ENCODE assay signal across 17 cellular contexts in the genomic region with DNA sequence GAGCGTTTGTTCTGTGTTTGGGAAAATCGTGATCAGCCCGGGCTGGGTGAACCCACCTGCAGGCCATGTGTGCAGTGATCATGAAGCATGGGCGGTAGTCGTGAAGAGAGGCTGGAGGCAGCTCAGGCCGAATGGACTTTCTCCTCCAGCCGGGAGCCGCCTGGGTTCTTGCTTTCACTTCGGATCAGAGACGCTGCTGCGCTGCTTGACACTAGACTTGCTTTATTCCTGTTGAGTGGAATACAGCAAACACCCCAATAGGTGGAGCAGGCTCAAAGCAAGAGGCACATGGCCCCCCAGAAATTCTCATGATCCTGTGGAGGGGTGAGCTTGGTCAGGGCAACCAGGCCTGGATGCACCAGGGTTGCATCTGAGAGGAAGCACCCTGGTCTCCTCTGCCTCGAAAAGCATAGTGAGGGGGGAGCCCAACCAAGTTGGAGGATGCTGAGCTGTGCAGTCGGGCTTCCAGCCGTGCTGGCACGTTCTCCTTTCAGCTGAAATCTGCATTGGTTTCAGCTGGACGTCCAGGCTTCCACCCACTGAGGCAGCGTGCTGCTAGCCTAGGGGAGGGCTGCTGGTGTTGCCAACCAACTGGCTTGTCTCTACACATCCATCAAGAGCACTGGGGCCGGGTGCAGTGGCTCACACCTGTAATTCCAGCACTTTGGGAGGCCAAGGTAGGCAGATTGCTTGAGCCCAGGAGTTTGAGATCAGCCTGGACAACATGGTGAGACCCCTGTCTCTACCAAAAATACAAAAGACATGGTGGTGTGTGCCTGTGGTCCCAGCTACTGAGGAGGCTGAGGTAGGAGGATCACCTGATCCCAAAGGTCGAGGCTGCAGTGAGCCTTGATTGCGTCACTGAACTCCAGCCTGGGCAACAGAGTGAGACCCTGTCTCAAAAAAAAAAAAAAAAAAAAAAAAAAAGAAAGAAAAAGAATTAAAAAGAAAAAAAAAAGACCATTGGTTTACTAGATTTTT. TPM values are rescaled to one million over a fixed set of nuclear protein-coding genes. Genes with fewer than 3 reads are reported as not detected.
A peak's percentile ranks its signal among the peaks of the same experiment; 100 is the strongest.
DNase-seq lines count a peak whose midpoint lies in the region; ATAC-seq, FAIRE-seq and TF ChIP-seq lines count a peak whose summit lies in the region.
"Had no signal": no experiment of that assay in that cellular context is flagged by ENCODE, and none has a peak within 500 bp of the region (broad histone marks: within the 10 kb centered on the region; RNA-seq: fewer than 3 reads in every experiment).

No MANE protein-coding gene starts in this region.

- no peaks in the 10 kb centered on the region for H3K9me3 Mint-ChIP-seq in IgD-negative memory B cell
- H3K9me3 Mint-ChIP-seq: activated naive CD4-positive, alpha-beta T cell treated with anti-CD3 and anti-CD28 coated beads for 36 hours had no signal

- peak overlapping the region in 2 of 4 donors; percentile 21 to 79 for H3K4me3 Mint-ChIP-seq in IgD-negative memory B cell
- H3K4me3 Mint-ChIP-seq: activated naive CD4-positive, alpha-beta T cell treated with anti-CD3 and anti-CD28 coated beads for 36 hours had no signal

- peak; percentile 60 for DNase-seq in Right ventricle myocardium superior
- DNase-seq in Right ventricle myocardium inferior (ENCODE audit: missing footprints): no peak
- DNase-seq in NCI-H2107 (lab: John Stamatoyannopoulos, UW): no peak
- DNase-seq in erythroblast (lab: John Stamatoyannopoulos, UW): no peak
- no peak for DNase-seq in NCI-H146 treated with DMSO at 0.1 percent for 48 hours (lab: John Stamatoyannopoulos, UW; ENCODE audit: unreplicated experiment)
- DNase-seq in H54 (ENCODE audit: insufficient read length, low spot score): no peak
- DNase-seq: activated CD8-positive, alpha-beta memory T cell treated with anti-CD3 and anti-CD28 coated beads for 24 hours; activated naive CD4-positive, alpha-beta T cell treated with anti-CD3 and anti-CD28 coated beads for 36 hours; BE2C; gastrocnemius medialis; NCI-H1694; NCI-H526; T-helper 9 cell had no signal

- peak overlapping the region; percentile 50 for H3K4me3 ChIP-seq in duodenal mucosa (ENCODE audit: low read depth in 1 of 2, low read length in 2 of 2)
- H3K4me3 ChIP-seq: gastrocnemius medialis had no signal

- FAIRE-seq in H54 (lab: Jason Lieb, UNC): no peak
- FAIRE-seq: bronchial epithelial cell, endometrium had no signal

- H3K4me1 ChIP-seq in duodenal mucosa (ENCODE audit: control insufficient read depth in 1 of 2, insufficient read depth in 2 of 2, low read length in 2 of 2): peaks cover 26 to 41% of the 10 kb centered on the region in 2 donors

- peaks cover 31 to 53% (median 45%) of the 10 kb centered on the region in 3 donors for H3K4me1 Mint-ChIP-seq in IgD-negative memory B cell

- no peaks in the 10 kb centered on the region for H3K36me3 Mint-ChIP-seq in IgD-negative memory B cell

- H3K9me3 ChIP-seq in duodenal mucosa (ENCODE audit: control insufficient read depth in 1 of 2, low read length in 2 of 2): no peaks in the 10 kb centered on the region
- H3K9me3 ChIP-seq: BE2C, gastrocnemius medialis had no signal

- peaks cover 5 to 6% of the 10 kb centered on the region in 2 donors for H3K27me3 ChIP-seq in duodenal mucosa (ENCODE audit: control insufficient read depth in 1 of 2, insufficient read depth in 2 of 2, low read length in 2 of 2)
- H3K27me3 ChIP-seq: BE2C had no signal

- H3K27me3 Mint-ChIP-seq in IgD-negative memory B cell: no peaks in the 10 kb centered on the region

- TF ChIP-seq POLR2A in erythroblast (IDR thresholded peaks at IDR 0.05; ENCODE audit: low read length) (no peak), H54 (IDR thresholded peaks at IDR 0.05; ENCODE audit: low read depth, low read length) (no peak)

- ATAC-seq in Right ventricle myocardium superior (ENCODE audit: poor library complexity): no peak
- no peak for ATAC-seq in Right ventricle myocardium inferior
- ATAC-seq: gastrocnemius medialis had no signal

- H3K27ac Mint-ChIP-seq in IgD-negative memory B cell: peak overlapping the region in 2 of 3 donors; percentile 85 to 92
- H3K27ac Mint-ChIP-seq: activated naive CD4-positive, alpha-beta T cell treated with anti-CD3 and anti-CD28 coated beads for 36 hours had no signal

- no peaks in the 10 kb centered on the region for H3K36me3 ChIP-seq in duodenal mucosa (ENCODE audit: control insufficient read depth in 1 of 2, insufficient read depth in 2 of 2, low read length in 2 of 2)
- H3K36me3 ChIP-seq: BE2C, gastrocnemius medialis had no signal

- intact Hi-C loops in Right ventricle myocardium superior (cut with DNase I): no loop called here
- intact Hi-C loops in Right ventricle myocardium inferior (cut with DNase I): loop anchor here (5.0 kb wide), 1 partner anchor 36 kb away; no protein-coding TSS in a partner anchor

- no peak overlapping the region for H3K9ac ChIP-seq in duodenal mucosa (ENCODE audit: low read depth in 1 of 2, low read length in 2 of 2)

- no peak overlapping the region for H3K27ac ChIP-seq in duodenal mucosa (ENCODE audit: low read depth, low read length)
- H3K27ac ChIP-seq: gastrocnemius medialis had no signal

RNA-seq across cellular contexts. Expression of a gene that starts 2.8 kb away (rescaled TPM):
- 2.4 TPM for total RNA-seq in Right ventricle myocardium superior
- total RNA-seq in Right ventricle myocardium inferior: 3.1 TPM
- polyA plus RNA-seq in IgD-negative memory B cell: 18.9 TPM
- total RNA-seq: bronchial epithelial cell had no signal
